In the genomic region with DNA sequence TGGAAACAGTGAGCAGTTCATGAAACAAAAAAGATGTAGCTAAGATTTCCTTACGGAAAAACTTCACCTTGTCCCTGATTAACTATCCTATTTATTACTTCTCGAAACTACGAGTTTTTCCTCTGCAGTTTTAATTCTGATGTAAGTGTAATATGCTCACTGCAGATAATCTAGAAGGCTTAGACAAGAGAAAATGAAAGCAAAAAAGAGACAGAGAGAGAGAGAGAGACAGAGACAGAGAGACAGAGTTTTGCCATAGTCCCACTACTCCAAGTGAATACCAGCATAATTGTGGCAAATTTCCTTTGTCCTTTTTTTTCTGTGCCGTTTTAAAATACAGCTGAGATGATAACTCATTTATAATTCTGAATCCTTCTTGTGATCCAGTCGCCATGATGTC, we compare ENCODE assay signal across 15 cellular contexts. TPM values are rescaled to one million over a fixed set of nuclear protein-coding genes. Genes with fewer than 3 reads are reported as not detected.
"Had no signal": no experiment of that assay in that cellular context is flagged by ENCODE, and none has a peak within 500 bp of the region (broad histone marks: within the 10 kb centered on the region; RNA-seq: fewer than 3 reads in every experiment).

No MANE protein-coding gene starts in this region.

- H3K27me3 ChIP-seq: esophagus muscularis mucosa, heart right ventricle, right atrium auricular region, stomach had no signal

- H3K9me3 ChIP-seq: esophagus muscularis mucosa, heart right ventricle, left ventricle myocardium inferior, prostate gland, right atrium auricular region, stomach had no signal

- H3K4me1 ChIP-seq: esophagus muscularis mucosa, heart right ventricle, left ventricle myocardium inferior, prostate gland, right atrium auricular region, stomach had no signal

- H3K4me3 ChIP-seq: esophagus muscularis mucosa, heart right ventricle, left ventricle myocardium inferior, prostate gland, right atrium auricular region, stomach had no signal

- DNase-seq: activated CD4-positive, alpha-beta T cell treated with anti-CD3 and anti-CD28 coated beads, Interleukin-2, amount 10 ng/mL, durations not matched to agents 24 days and 14 days; activated CD8-positive, alpha-beta T cell treated with anti-CD3 and anti-CD28 coated beads, Interleukin-2, amount 10 ng/mL, durations not matched to agents 7 days and 5 days; activated naive CD4-positive, alpha-beta T cell treated with anti-CD3 and anti-CD28 coated beads for 36 hours; activated T-cell treated with anti-CD3 and anti-CD28 coated beads, Interleukin-2, amount 50 U/mL, for 24 hours; aorta; cerebellar nuclear complex; effector CD8-positive, alpha-beta T cell; heart right ventricle; left ventricle myocardium inferior; stomach; T1000 had no signal

- H3K27ac ChIP-seq: esophagus muscularis mucosa, heart right ventricle, left ventricle myocardium inferior, prostate gland, right atrium auricular region, stomach had no signal

- H3K36me3 ChIP-seq: esophagus muscularis mucosa, heart right ventricle, left ventricle myocardium inferior, prostate gland, right atrium auricular region, stomach had no signal

- ATAC-seq: activated CD8-positive, alpha-beta T cell treated with anti-CD3 and anti-CD28 coated beads, Interleukin-2, amount 10 ng/mL, durations not matched to agents 7 days and 5 days; heart right ventricle had no signal

RNA-seq across cellular contexts. Expression of gene FSHB, which starts 24.8 kb away (rescaled TPM):
- polyA plus RNA-seq: aorta, endothelial cell of umbilical vein, heart right ventricle, stomach had no signal
